19 cellular contexts compared by ENCODE assay signal in the genomic region with DNA sequence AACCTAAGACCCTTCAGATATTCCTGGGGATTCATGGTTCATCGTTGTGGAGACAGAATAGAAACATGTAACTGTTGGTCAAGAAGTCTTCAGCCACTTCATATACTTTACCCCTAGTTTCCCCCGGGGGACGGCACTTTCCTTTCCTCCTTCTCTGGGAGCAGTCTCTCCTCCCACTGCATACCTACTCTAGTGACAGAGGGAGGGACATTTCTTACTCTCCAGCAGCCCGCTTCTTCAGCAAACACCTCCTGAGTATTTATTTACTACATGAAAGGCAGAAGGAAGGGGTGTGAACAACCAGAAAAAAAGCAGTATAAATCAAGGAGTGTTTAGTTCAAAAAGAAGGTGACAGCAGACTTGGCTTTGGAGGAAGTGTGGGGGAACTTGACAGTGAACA.
"Had no signal": no experiment of that assay in that cellular context is flagged by ENCODE, and none has a peak within 500 bp of the region (broad histone marks: within the 10 kb centered on the region; RNA-seq: fewer than 3 reads in every experiment).

No MANE protein-coding gene starts in this region.

- DNase-seq: activated CD4-positive, alpha-beta T cell treated with anti-CD3 and anti-CD28 coated beads for 48 hours; activated CD4-positive, alpha-beta T cell treated with anti-CD3 and anti-CD28 coated beads, Interleukin-2, amount 50 U/mL, for 4 hours; activated CD4-positive, CD25-positive, alpha-beta regulatory T cell treated with anti-CD3 and anti-CD28 coated beads, Interleukin-2, amount 50 U/mL, for 72 hours; activated CD8-positive, alpha-beta memory T cell treated with anti-CD3 and anti-CD28 coated beads, Interleukin-2, amount 50 U/mL, for 48 hours; activated CD8-positive, alpha-beta T cell treated with anti-CD3 and anti-CD28 coated beads, Interleukin-2, amount 10 ng/mL, durations not matched to agents 7 days and 5 days; activated naive CD4-positive, alpha-beta T cell treated with anti-CD3 and anti-CD28 coated beads, Interleukin-2, amount 50 U/mL, for 16 hours; activated naive CD8-positive, alpha-beta T cell treated with anti-CD3 and anti-CD28 coated beads, Interleukin-2, amount 10 ng/mL, durations not matched to agents 7 days and 5 days; activated T-cell treated with anti-CD3 and anti-CD28 coated beads, Interleukin-2, amount 50 U/mL, for 1 hour; adrenal gland; anterior cingulate cortex; KG1; NCI-H1092; NCI-H1417; NCI-H1930; NCI-H446 treated with DMSO at 0.1 percent for 48 hours; NCI-H524 treated with DMSO at 0.1 percent for 48 hours; NCI-H82; PC-3; SHP77 treated with DMSO at 0.1 percent for 48 hours had no signal

- H3K27ac ChIP-seq: adrenal gland had no signal

- H3K9me3 ChIP-seq: adrenal gland had no signal

- ATAC-seq: activated CD8-positive, alpha-beta T cell treated with anti-CD3 and anti-CD28 coated beads, Interleukin-2, amount 10 ng/mL, durations not matched to agents 7 days and 5 days; PC-3 had no signal

- H3K36me3 ChIP-seq: adrenal gland had no signal

- H3K27me3 ChIP-seq: adrenal gland had no signal

- H3K4me3 ChIP-seq: adrenal gland had no signal

- H3K4me1 ChIP-seq: adrenal gland had no signal
